In genomic region chr13:50909605-50910482, GRCh38 we compare ENCODE assay signal across 1 cellular context.
A peak's percentile ranks its signal among the peaks of the same experiment; 100 is the strongest.
TF ChIP-seq lines count a peak whose summit lies in the region.

TSS of gene RNASEH2B (plus strand) at chr13:50909791. CDS start at chr13:50910077, 286 bp downstream.

TF ChIP-seq in K562, 482 proteins besides CTCF, POLR2A, EP300 and RAD21 (continued from another document and continues in another):
- TF ChIP-seq RREB1 (CRISPR knock-in tag; IDR thresholded peaks at IDR 0.05) (no peak), RBM14 (IDR thresholded peaks at IDR 0.05; ENCODE audit: borderline replicate concordance, insufficient read depth, low read depth, low read length) (no peak), ZBTB43 (CRISPR knock-in tag; IDR thresholded peaks at IDR 0.05) (no peak), SIN3A (IDR thresholded peaks at IDR 0.05; ENCODE audit: borderline replicate concordance in 2 of 2, control insufficient read depth in 1 of 2, low read depth in 2 of 2, low read length in 2 of 2) (0 out of 4 replicates have a peak, but pooled peaks have one; percentile 28 to 42), HCFC1 (IDR thresholded peaks at IDR 0.05; ENCODE audit: low read depth, low read length) (0 out of 2 replicates have a peak, but pooled peaks have one; percentile 29), ZNF696 (CRISPR knock-in tag; conservative IDR thresholded peaks at IDR 0.05) (no peak), ZNF551 (CRISPR knock-in tag; IDR thresholded peaks at IDR 0.05) (no peak), NR2C2 (CRISPR knock-in tag; IDR thresholded peaks at IDR 0.05) (no peak), NR2C2 (tag; IDR thresholded peaks at IDR 0.05) (peak; percentile 80), KDM2B (CRISPR knock-in tag; IDR thresholded peaks at IDR 0.05) (no peak), ZNF224 (CRISPR knock-in tag; IDR thresholded peaks at IDR 0.05) (no peak), ZNF384 (IDR thresholded peaks at IDR 0.05; ENCODE audit: low read depth, low read length) (no peak), NFRKB (IDR thresholded peaks at IDR 0.05; ENCODE audit: low read depth) (peak; percentile 52; the same call in 1 of the 2 replicates), U2AF2 (optimal IDR thresholded peaks at IDR 0.05; ENCODE audit: low read depth, low read length) (no peak), STAT5A (IDR thresholded peaks at IDR 0.05; ENCODE audit: borderline replicate concordance, low read length) (no peak), CXXC5 (CRISPR knock-in tag; IDR thresholded peaks at IDR 0.05) (peak; percentile 81), NRF1 (conservative IDR thresholded peaks at IDR 0.05 in 1 of 2, IDR thresholded peaks at IDR 0.05 in 1 of 2) (peak; percentile 45 to 46; a peak in 3 of 4 replicates), HNRNPL (IDR thresholded peaks at IDR 0.05; ENCODE audit: low read depth, low read length) (peak; percentile 28; the same call in 1 of the 2 replicates), ZNF12 (CRISPR knock-in tag; IDR thresholded peaks at IDR 0.05) (no peak), GTF2E2 (tag; IDR thresholded peaks at IDR 0.05) (peak; percentile 49), RBM39 (optimal IDR thresholded peaks at IDR 0.05; ENCODE audit: low read depth, low read length) (no peak), CREB3L1 (IDR thresholded peaks at IDR 0.05; ENCODE audit: borderline replicate concordance, low read depth) (peak; percentile 31; the same call in 1 of the 2 replicates), ZNF24 (IDR thresholded peaks at IDR 0.05) (no peak), ZNF830 (CRISPR knock-in tag; IDR thresholded peaks at IDR 0.05) (0 out of 2 replicates have a peak, but pooled peaks have one; percentile 58), TAF1 (IDR thresholded peaks at IDR 0.05; ENCODE audit: control insufficient read depth, extremely low read depth, insufficient read depth, low read length, severe bottlenecking) (peak; percentile 48), ATF4 (CRISPR knock-in tag; IDR thresholded peaks at IDR 0.05) (no peak), RCOR1 (IDR thresholded peaks at IDR 0.05; ENCODE audit: borderline replicate concordance in 1 of 2, low read depth in 2 of 2, low read length in 2 of 2) (no peak), RB1 (IDR thresholded peaks at IDR 0.05; ENCODE audit: low read depth) (peak; percentile 74), ZHX1 (conservative IDR thresholded peaks at IDR 0.05; ENCODE audit: low read length) (no peak), EGR1 (conservative IDR thresholded peaks at IDR 0.05) (no peak), ZC3H11A (IDR thresholded peaks at IDR 0.05; ENCODE audit: low read depth, low read length) (no peak), FOXP1 (CRISPR knock-in tag; IDR thresholded peaks at IDR 0.05) (no peak), ZNF23 (CRISPR knock-in tag; IDR thresholded peaks at IDR 0.05) (no peak), TCF3 (CRISPR knock-in tag; IDR thresholded peaks at IDR 0.05) (no peak), CSDE1 (IDR thresholded peaks at IDR 0.05) (no peak), L3MBTL2 (IDR thresholded peaks at IDR 0.05) (peak; percentile 81), TFAP4 (CRISPR knock-in tag; IDR thresholded peaks at IDR 0.05; ENCODE audit: borderline replicate concordance) (peak; percentile 60; the same call in 1 of the 2 replicates), AFF4 (CRISPR knock-in tag; IDR thresholded peaks at IDR 0.05) (peak; percentile 42; the same call in 1 of the 2 replicates), SRF (CRISPR knock-in tag; IDR thresholded peaks at IDR 0.05) (0 out of 4 replicates have a peak, but pooled peaks of 1 of the 2 experiments have one; percentile 16), ZBTB2 (IDR thresholded peaks at IDR 0.05) (0 out of 2 replicates have a peak, but pooled peaks have one; percentile 69)
